Comparison of ENCODE assay signal across 23 cellular contexts in genomic region chr5:3456121-3456681, GRCh38.
A peak's percentile ranks its signal among the peaks of the same experiment; 100 is the strongest.
DNase-seq lines count a peak whose midpoint lies in the region; ATAC-seq, FAIRE-seq and TF ChIP-seq lines count a peak whose summit lies in the region.
"Had no signal": no experiment of that assay in that cellular context is flagged by ENCODE, and none has a peak within 500 bp of the region (broad histone marks: within the 10 kb centered on the region; RNA-seq: fewer than 3 reads in every experiment).

No MANE protein-coding gene starts in this region.

- CTCF ChIA-PET in MCF 10A (lab: Yijun Ruan, JAX): interaction anchor here (1.1 kb wide), 1 partner anchor 54 kb away, joined by 5 read pairs; no protein-coding TSS in a partner anchor

- in situ Hi-C loops in GM13977 (cut with MboI; ENCODE audit: low pct_unique_long_range_greater_than_20kb, low sequenced_read_pairs, unreplicated experiment): no loop called here

- no peaks in the 10 kb centered on the region for H3K36me3 Mint-ChIP-seq in MCF 10A (ENCODE audit: insufficient read depth, unreplicated experiment)

- no peak for FAIRE-seq in frontal cortex (lab: Jason Lieb, UNC)
- FAIRE-seq: A549, D721Med, GM12878, H1 had no signal

- no peak overlapping the region for H3K4me3 Mint-ChIP-seq in MCF 10A (ENCODE audit: unreplicated experiment)
- H3K4me3 Mint-ChIP-seq: CD4-positive, alpha-beta T cell had no signal

- H3K4me1 Mint-ChIP-seq in MCF 10A (ENCODE audit: insufficient read depth, unreplicated experiment): no peaks in the 10 kb centered on the region

- peak overlapping the region; percentile 70 for H3K27ac Mint-ChIP-seq in MCF 10A (ENCODE audit: low read depth, unreplicated experiment)
- H3K27ac Mint-ChIP-seq: CD4-positive, alpha-beta T cell had no signal

- POLR2A ChIA-PET in MCF 10A (lab: Yijun Ruan, JAX): interaction anchor here (0.8 to 1.1 kb wide), 2 partner anchors 145 to 709 kb away, joined by 3 to 4 read pairs; no protein-coding TSS in a partner anchor

- peaks cover 13% of the 10 kb centered on the region for H3K9me3 Mint-ChIP-seq in MCF 10A (ENCODE audit: unreplicated experiment)
- H3K9me3 Mint-ChIP-seq: CD4-positive, alpha-beta T cell had no signal

- no peak for TF ChIP-seq CTCF in GM13977 (IDR thresholded peaks at IDR 0.05; ENCODE audit: extremely low read depth, insufficient read depth, missing control alignments)
- no peak for TF ChIP-seq CTCF in MCF 10A (IDR thresholded peaks at IDR 0.05; ENCODE audit: unreplicated experiment)

- DNase-seq in GM13977 (ENCODE audit: low spot score) (peak; percentile 1), MCF 10A (ENCODE audit: unreplicated experiment) (peak; percentile 47), globus pallidus (ENCODE audit: low spot score) (peak; percentile 7), NCI-H146 (lab: John Stamatoyannopoulos, UW) (no peak), frontal cortex (ENCODE audit: low spot score in 2 of 2) (no peak)
- no peak for DNase-seq in activated CD4-positive, alpha-beta T cell treated with anti-CD3 and anti-CD28 coated beads, Interleukin-2, amount 50 U/mL, for 48 hours
- DNase-seq: AML-193; CD4-positive, alpha-beta T cell; GDM1; HCEC 1CT; IMR-90; NCI-H1092; NCI-H1417 treated with DMSO at 0.1 percent for 48 hours; NCI-H187 treated with DMSO at 0.1 percent for 48 hours; NCI-H446 treated with DMSO at 0.1 percent for 48 hours; NCI-H526 treated with DMSO at 0.1 percent for 48 hours; RPMI8226; SIG-M5 had no signal

- no peak for ATAC-seq in HG02840 (IDR thresholded peaks at IDR 0.05; ENCODE audit: low FRiP score, unreplicated experiment)
- ATAC-seq: A549, GM12878 had no signal

- intact Hi-C loops in MCF 10A (cut with micrococcal nuclease): no loop called here

- no peaks in the 10 kb centered on the region for H3K27me3 Mint-ChIP-seq in MCF 10A (ENCODE audit: insufficient read depth, unreplicated experiment)
- H3K27me3 Mint-ChIP-seq: CD4-positive, alpha-beta T cell had no signal

- no TSS peak for BruUV-seq in MCF 10A (replicated peaks; lab: Mats Ljungman, UMichigan)

Comparison
In these comparisons a context has a peak if more than half of its experiments do, and no peak if none do; other contexts are left out.
1. DNase-seq: peak in GM13977 (single experiment), MCF 10A (single experiment) and globus pallidus (single experiment); none in activated CD4-positive, alpha-beta T cell treated with anti-CD3 and anti-CD28 coated beads, Interleukin-2, amount 50 U/mL, for 48 hours (0 of 2), NCI-H146 (single experiment) and frontal cortex (0 of 2).